Comparison of ENCODE assay signal across 1 cellular context in genomic region chr6:153002613-153003293, GRCh38.
TF ChIP-seq lines count a peak whose summit lies in the region.

Gene MTRF1L (minus strand): TSS chr6:153002709. CDS start chr6:153002685, 24 bp downstream.

TF ChIP-seq in HepG2, 621 proteins besides CTCF, POLR2A, EP300 and RAD21 (continued from another document and continues in another):
- TF ChIP-seq ZNF784 (CRISPR knock-in tag; IDR thresholded peaks at IDR 0.05; ENCODE audit: borderline replicate concordance) (no peak), ZNF576 (CRISPR knock-in tag; IDR thresholded peaks at IDR 0.05) (no peak), NFKBIZ (CRISPR knock-in tag; IDR thresholded peaks at IDR 0.05) (peak; percentile 91), ZNF382 (CRISPR knock-in tag; IDR thresholded peaks at IDR 0.05; ENCODE audit: borderline replicate concordance) (no peak), SNRNP70 (IDR thresholded peaks at IDR 0.05; ENCODE audit: low read depth, low read length) (no peak), FOXC1 (CRISPR knock-in tag; IDR thresholded peaks at IDR 0.05; ENCODE audit: borderline replicate concordance) (no peak; the same call in 1 of the 2 replicates), ZNF557 (CRISPR knock-in tag; IDR thresholded peaks at IDR 0.05) (no peak), ZBTB7B (CRISPR knock-in tag; IDR thresholded peaks at IDR 0.05) (peak; percentile 54; the same call in 1 of the 2 replicates), PRDM4 (CRISPR knock-in tag; IDR thresholded peaks at IDR 0.05; ENCODE audit: borderline replicate concordance) (no peak), ZNF687 (CRISPR knock-in tag; IDR thresholded peaks at IDR 0.05) (peak; percentile 90), ZNF549 (CRISPR knock-in tag; IDR thresholded peaks at IDR 0.05) (no peak), MLLT10 (CRISPR knock-in tag; IDR thresholded peaks at IDR 0.05) (no peak), FOXK2 (IDR thresholded peaks at IDR 0.05) (no peak), NCOA1 (CRISPR knock-in tag; IDR thresholded peaks at IDR 0.05) (no peak), ZNF530 (CRISPR knock-in tag; IDR thresholded peaks at IDR 0.05; ENCODE audit: low read depth) (no peak), DDIT3 (CRISPR knock-in tag; IDR thresholded peaks at IDR 0.05) (no peak), KAT2B (IDR thresholded peaks at IDR 0.05; ENCODE audit: borderline replicate concordance, low read depth, low read length) (no peak), MIER3 (CRISPR knock-in tag; IDR thresholded peaks at IDR 0.05; ENCODE audit: borderline replicate concordance) (peak; percentile 41; the same call in 1 of the 2 replicates), KLF15 (CRISPR knock-in tag; IDR thresholded peaks at IDR 0.05; ENCODE audit: borderline replicate concordance) (no peak), ZNF75D (CRISPR knock-in tag; IDR thresholded peaks at IDR 0.05; ENCODE audit: borderline replicate concordance) (no peak), MEIS2 (CRISPR knock-in tag; IDR thresholded peaks at IDR 0.05) (peak; percentile 39; the same call in 1 of the 2 replicates), ZNF513 (CRISPR knock-in tag; conservative IDR thresholded peaks at IDR 0.05) (no peak), LCORL (IDR thresholded peaks at IDR 0.05) (no peak), LCORL (CRISPR knock-in tag; IDR thresholded peaks at IDR 0.05) (peak; percentile 79), HNF4A (CRISPR knock-in tag; IDR thresholded peaks at IDR 0.05) (peak; percentile 17; the same call in 1 of the 2 replicates), TMF1 (CRISPR knock-in tag; IDR thresholded peaks at IDR 0.05; ENCODE audit: low read depth) (no peak), ZNF232 (CRISPR knock-in tag; IDR thresholded peaks at IDR 0.05; ENCODE audit: borderline replicate concordance) (peak; percentile 64; the same call in 1 of the 2 replicates), ZNF331 (CRISPR knock-in tag; IDR thresholded peaks at IDR 0.05) (peak; percentile 37; the same call in 1 of the 2 replicates), CEBPB (IDR thresholded peaks at IDR 0.05; ENCODE audit: borderline replicate concordance, low read depth, low read length) (no peak), ZBTB42 (CRISPR knock-in tag; IDR thresholded peaks at IDR 0.05) (no peak), ZNF451 (CRISPR knock-in tag; IDR thresholded peaks at IDR 0.05) (no peak), ZNF674 (CRISPR knock-in tag; IDR thresholded peaks at IDR 0.05; ENCODE audit: low read depth) (no peak), ZBTB2 (CRISPR knock-in tag; IDR thresholded peaks at IDR 0.05; ENCODE audit: low read depth) (peak; percentile 27; the same call in 1 of the 2 replicates), ZNF567 (CRISPR knock-in tag; IDR thresholded peaks at IDR 0.05; ENCODE audit: borderline replicate concordance) (no peak), AHDC1 (CRISPR knock-in tag; IDR thresholded peaks at IDR 0.05; ENCODE audit: borderline replicate concordance) (no peak; the same call in 1 of the 2 replicates), ZNF335 (CRISPR knock-in tag; IDR thresholded peaks at IDR 0.05) (peak; percentile 78; the same call in 1 of the 2 replicates), SRY (CRISPR knock-in tag; IDR thresholded peaks at IDR 0.05) (peak; percentile 64; the same call in 1 of the 2 replicates), ZFP82 (CRISPR knock-in tag; IDR thresholded peaks at IDR 0.05; ENCODE audit: borderline replicate concordance) (no peak), ARID3A (IDR thresholded peaks at IDR 0.05; ENCODE audit: low read depth, low read length) (0 out of 2 replicates have a peak, but pooled peaks have one; percentile 2), POGZ (CRISPR knock-in tag; IDR thresholded peaks at IDR 0.05) (peak; percentile 97), TARDBP (CRISPR knock-in tag; IDR thresholded peaks at IDR 0.05) (peak; percentile 79), RBAK (CRISPR knock-in tag; IDR thresholded peaks at IDR 0.05) (0 out of 2 replicates have a peak, but pooled peaks have one; percentile 42), ISX (CRISPR knock-in tag; conservative IDR thresholded peaks at IDR 0.05) (no peak), HOXD1 (CRISPR knock-in tag; IDR thresholded peaks at IDR 0.05) (peak; percentile 82), ZBTB14 (CRISPR knock-in tag; IDR thresholded peaks at IDR 0.05) (no peak), WIZ (CRISPR knock-in tag; IDR thresholded peaks at IDR 0.05) (no peak)
